Comparison of ENCODE assay signal across 8 cellular contexts in the genomic region with DNA sequence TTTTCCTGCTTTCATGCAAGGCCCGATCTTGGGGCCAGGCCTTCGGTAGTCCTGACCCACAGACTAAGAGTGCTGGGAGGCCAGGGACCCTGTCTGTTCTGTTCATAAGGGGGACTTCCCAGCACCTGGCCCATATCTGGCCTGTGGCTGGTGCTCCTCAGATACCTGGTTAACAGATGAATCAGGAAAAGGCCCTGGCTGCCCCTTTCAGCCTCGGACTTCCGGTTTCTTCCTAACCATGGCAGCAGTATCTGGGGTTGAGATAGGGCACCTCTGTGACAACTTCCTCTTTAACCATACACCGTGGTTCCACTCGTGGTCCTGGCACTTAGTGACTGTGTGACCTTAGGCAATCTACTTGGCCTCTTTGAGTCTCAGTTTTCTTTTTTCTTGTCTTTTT. TPM values are rescaled to one million over a fixed set of nuclear protein-coding genes. Genes with fewer than 3 reads are reported as not detected.
DNase-seq lines count a peak whose midpoint lies in the region; ATAC-seq and TF ChIP-seq lines count a peak whose summit lies in the region.

No MANE protein-coding gene starts in this region.

- H3K9ac ChIP-seq in SK-N-SH: no peak overlapping the region

- no peaks in the 10 kb centered on the region for H3K9me3 ChIP-seq in SK-N-SH

- peak; percentile 46 for ATAC-seq in GM19463 (IDR thresholded peaks at IDR 0.05; ENCODE audit: unreplicated experiment)
- peak; percentile 46 for ATAC-seq in HG03457 (IDR thresholded peaks at IDR 0.05; ENCODE audit: unreplicated experiment)
- peak; percentile 35 for ATAC-seq in activated naive CD8-positive, alpha-beta T cell treated with anti-CD3 and anti-CD28 coated beads, Interleukin-2, amount 10 ng/mL, durations not matched to agents 7 days and 5 days (ENCODE audit: low read depth)

- H3K27me3 Mint-ChIP-seq in activated naive CD8-positive, alpha-beta T cell treated with anti-CD3 and anti-CD28 coated beads, Interleukin-2, amount 10 ng/mL, durations not matched to agents 7 days and 5 days: peaks cover 8% of the 10 kb centered on the region

- H3K27ac ChIP-seq in SK-N-SH (ENCODE audit: low read depth in 2 of 2, low read length in 1 of 2): no peak overlapping the region

- no peaks in the 10 kb centered on the region for H4K20me1 ChIP-seq in SK-N-SH (ENCODE audit: insufficient read depth)

- no peak overlapping the region for H3K4me3 Mint-ChIP-seq in activated naive CD8-positive, alpha-beta T cell treated with anti-CD3 and anti-CD28 coated beads, Interleukin-2, amount 10 ng/mL, durations not matched to agents 7 days and 5 days

- peak overlapping the region; percentile 87 for H3K27ac Mint-ChIP-seq in activated naive CD8-positive, alpha-beta T cell treated with anti-CD3 and anti-CD28 coated beads, Interleukin-2, amount 10 ng/mL, durations not matched to agents 7 days and 5 days

- TF ChIP-seq RAD21 in SK-N-SH (IDR thresholded peaks at IDR 0.05; ENCODE audit: low read length): no peak

- TF ChIP-seq EP300 in SK-N-SH (IDR thresholded peaks at IDR 0.05; ENCODE audit: borderline replicate concordance in 1 of 2, low read depth in 1 of 2, low read length in 1 of 2): no peak

- DNase-seq in GM12864 (ENCODE audit: low read depth) (peak; percentile 92), SK-N-SH (no peak), inferior parietal cortex (ENCODE audit: extremely low spot score) (no peak), cerebellum (ENCODE audit: low spot score) (no peak), activated gamma-delta T cell treated with Interleukin-2 at 50 U/mL for 16 hours (no peak)
- DNase-seq in activated naive CD8-positive, alpha-beta T cell treated with anti-CD3 and anti-CD28 coated beads, Interleukin-2, amount 10 ng/mL, durations not matched to agents 7 days and 5 days: no peak

- no peak overlapping the region for H3K4me2 ChIP-seq in SK-N-SH

- no peaks in the 10 kb centered on the region for H3F3A ChIP-seq in SK-N-SH (replicated peaks; ENCODE audit: insufficient read depth)

- no peaks in the 10 kb centered on the region for H3K4me1 ChIP-seq in SK-N-SH (ENCODE audit: control insufficient read depth in 1 of 2, insufficient read depth in 2 of 2, low read depth in 1 of 2, low read length in 1 of 2)

- peaks cover 5% of the 10 kb centered on the region for H3K36me3 Mint-ChIP-seq in activated naive CD8-positive, alpha-beta T cell treated with anti-CD3 and anti-CD28 coated beads, Interleukin-2, amount 10 ng/mL, durations not matched to agents 7 days and 5 days

- no peaks in the 10 kb centered on the region; the same call in 1 of the 2 replicates for H3K27me3 ChIP-seq in SK-N-SH (ENCODE audit: insufficient read depth)

- CTCF ChIA-PET in SK-N-SH (lab: Yijun Ruan, JAX): no interaction called here

- POLR2A ChIA-PET in activated naive CD8-positive, alpha-beta T cell treated with anti-CD3 and anti-CD28 coated beads, Interleukin-2, amount 10 ng/mL, durations not matched to agents 7 days and 5 days (lab: Charles Lee): no interaction called here
- POLR2A ChIA-PET in SK-N-SH (lab: Yijun Ruan, JAX): no interaction called here

- WGBS in SK-N-SH (ENCODE audit: low lambda C conversion rate): 42% methylated on average over 4 of the region's 6 CpGs

- no peak for TF ChIP-seq CTCF in GM12864 (IDR thresholded peaks at IDR 0.05; ENCODE audit: low read depth, low read length, missing control alignments)
- TF ChIP-seq CTCF in SK-N-SH (IDR thresholded peaks at IDR 0.05): no peak

- H2AFZ ChIP-seq in SK-N-SH (ENCODE audit: low read depth): no peak overlapping the region

- H3K79me2 ChIP-seq in SK-N-SH (ENCODE audit: insufficient read depth): no peaks in the 10 kb centered on the region

- no peaks in the 10 kb centered on the region for H3K9me3 Mint-ChIP-seq in activated naive CD8-positive, alpha-beta T cell treated with anti-CD3 and anti-CD28 coated beads, Interleukin-2, amount 10 ng/mL, durations not matched to agents 7 days and 5 days

- no peaks in the 10 kb centered on the region for H3K9me2 ChIP-seq in SK-N-SH

- no peaks in the 10 kb centered on the region for H3K36me3 ChIP-seq in SK-N-SH (replicated peaks in 1 of 2; ENCODE audit: control insufficient read depth in 1 of 2, insufficient read depth in 2 of 2, low read length in 1 of 2)

- H3K4me3 ChIP-seq in GM12864 (ENCODE audit: low read depth, low read length) (no peak overlapping the region; the same call in 1 of the 2 replicates), SK-N-SH (ENCODE audit: low read depth in 2 of 2, low read length in 1 of 2) (no peak overlapping the region)

- peaks cover 27% of the 10 kb centered on the region for H3K4me1 Mint-ChIP-seq in activated naive CD8-positive, alpha-beta T cell treated with anti-CD3 and anti-CD28 coated beads, Interleukin-2, amount 10 ng/mL, durations not matched to agents 7 days and 5 days

TF ChIP-seq in SK-N-SH, 30 proteins besides CTCF, POLR2A, EP300 and RAD21:
- TF ChIP-seq, protein P1, sequence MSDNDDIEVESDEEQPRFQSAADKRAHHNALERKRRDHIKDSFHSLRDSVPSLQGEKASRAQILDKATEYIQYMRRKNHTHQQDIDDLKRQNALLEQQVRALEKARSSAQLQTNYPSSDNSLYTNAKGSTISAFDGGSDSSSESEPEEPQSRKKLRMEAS (IDR thresholded peaks at IDR 0.05; ENCODE audit: low read depth): no peak
- TF ChIP-seq FOXJ3 (CRISPR knock-in tag; IDR thresholded peaks at IDR 0.05): no peak
- TF ChIP-seq, protein P2, sequence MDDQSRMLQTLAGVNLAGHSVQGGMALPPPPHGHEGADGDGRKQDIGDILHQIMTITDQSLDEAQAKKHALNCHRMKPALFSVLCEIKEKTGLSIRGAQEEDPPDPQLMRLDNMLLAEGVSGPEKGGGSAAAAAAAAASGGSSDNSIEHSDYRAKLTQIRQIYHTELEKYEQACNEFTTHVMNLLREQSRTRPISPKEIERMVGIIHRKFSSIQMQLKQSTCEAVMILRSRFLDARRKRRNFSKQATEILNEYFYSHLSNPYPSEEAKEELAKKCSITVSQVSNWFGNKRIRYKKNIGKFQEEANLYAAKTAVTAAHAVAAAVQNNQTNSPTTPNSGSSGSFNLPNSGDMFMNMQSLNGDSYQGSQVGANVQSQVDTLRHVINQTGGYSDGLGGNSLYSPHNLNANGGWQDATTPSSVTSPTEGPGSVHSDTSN (IDR thresholded peaks at IDR 0.05): no peak
- no peak for TF ChIP-seq SMC3 (IDR thresholded peaks at IDR 0.05; ENCODE audit: low read depth, low read length)

RNA-seq across cellular contexts. Expression of a gene that starts 18.4 kb away (rescaled TPM):
- 10 to 100 TPM; 13.5 to 15.2 TPM for total RNA-seq in activated naive CD8-positive, alpha-beta T cell treated with anti-CD3 and anti-CD28 coated beads, Interleukin-2, amount 10 ng/mL, durations not matched to agents 7 days and 5 days
- 0.08 and 0.23 TPM in 2 replicates for polyA plus RNA-seq in SK-N-SH (2012; rRNA removed)
- polyA plus RNA-seq in SK-N-SH (2012; cell fraction: cytosol; rRNA removed): 0.14 and 0.26 TPM in 2 replicates
- 0.27 and 0.51 TPM in 2 replicates for polyA plus RNA-seq in SK-N-SH (2012; cell fraction: nucleus; rRNA removed)
- total RNA-seq in cerebellum: 3.2 TPM
